In the genomic region with DNA sequence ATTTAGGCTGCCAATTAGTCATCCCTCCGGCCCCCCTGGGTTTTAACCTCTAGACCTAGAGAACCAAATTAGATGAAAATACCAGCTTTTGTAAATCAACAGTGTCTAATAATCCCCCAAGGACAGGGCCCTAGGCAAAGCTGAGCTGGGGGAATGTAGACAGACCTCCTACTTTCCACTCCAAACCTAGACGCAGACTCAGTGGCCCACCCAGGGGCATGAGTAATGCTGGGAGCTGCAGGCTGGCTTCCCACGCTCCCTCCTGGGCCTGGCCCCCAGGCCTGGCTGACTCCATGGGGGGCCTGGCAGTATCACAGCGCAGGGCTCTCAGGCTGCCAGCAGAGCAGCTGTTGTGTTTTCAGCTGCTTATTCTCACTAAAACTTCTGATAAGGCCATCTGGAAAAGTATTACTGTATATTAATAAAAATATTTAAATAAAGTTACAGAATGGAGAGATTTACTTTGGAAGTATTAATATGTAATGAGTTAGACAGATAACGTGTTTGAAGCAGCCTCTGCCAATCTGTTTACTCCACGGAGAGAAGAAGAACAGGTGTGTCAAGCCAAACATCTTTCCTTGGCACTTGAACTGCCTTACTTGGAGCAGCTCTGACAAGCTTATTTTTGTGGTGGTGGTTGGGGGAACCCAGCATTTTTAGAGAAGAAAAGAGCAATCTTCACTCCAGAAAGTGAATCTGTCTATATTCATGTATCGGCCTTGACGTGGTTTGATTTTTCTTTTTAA, we compare ENCODE assay signal across 1 cellular context.
TF ChIP-seq lines count a peak whose summit lies in the region.

No MANE protein-coding gene starts in this region.

TF ChIP-seq in HepG2, 621 proteins besides CTCF, POLR2A, EP300 and RAD21 (continued from another document):
- TF ChIP-seq, protein P1, sequence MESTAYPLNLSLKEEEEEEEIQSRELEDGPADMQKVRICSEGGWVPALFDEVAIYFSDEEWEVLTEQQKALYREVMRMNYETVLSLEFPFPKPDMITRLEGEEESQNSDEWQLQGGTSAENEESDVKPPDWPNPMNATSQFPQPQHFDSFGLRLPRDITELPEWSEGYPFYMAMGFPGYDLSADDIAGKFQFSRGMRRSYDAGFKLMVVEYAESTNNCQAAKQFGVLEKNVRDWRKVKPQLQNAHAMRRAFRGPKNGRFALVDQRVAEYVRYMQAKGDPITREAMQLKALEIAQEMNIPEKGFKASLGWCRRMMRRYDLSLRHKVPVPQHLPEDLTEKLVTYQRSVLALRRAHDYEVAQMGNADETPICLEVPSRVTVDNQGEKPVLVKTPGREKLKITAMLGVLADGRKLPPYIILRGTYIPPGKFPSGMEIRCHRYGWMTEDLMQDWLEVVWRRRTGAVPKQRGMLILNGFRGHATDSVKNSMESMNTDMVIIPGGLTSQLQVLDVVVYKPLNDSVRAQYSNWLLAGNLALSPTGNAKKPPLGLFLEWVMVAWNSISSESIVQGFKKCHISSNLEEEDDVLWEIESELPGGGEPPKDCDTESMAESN (CRISPR knock-in tag; conservative IDR thresholded peaks at IDR 0.05), result no peak
- TF ChIP-seq, protein P2, sequence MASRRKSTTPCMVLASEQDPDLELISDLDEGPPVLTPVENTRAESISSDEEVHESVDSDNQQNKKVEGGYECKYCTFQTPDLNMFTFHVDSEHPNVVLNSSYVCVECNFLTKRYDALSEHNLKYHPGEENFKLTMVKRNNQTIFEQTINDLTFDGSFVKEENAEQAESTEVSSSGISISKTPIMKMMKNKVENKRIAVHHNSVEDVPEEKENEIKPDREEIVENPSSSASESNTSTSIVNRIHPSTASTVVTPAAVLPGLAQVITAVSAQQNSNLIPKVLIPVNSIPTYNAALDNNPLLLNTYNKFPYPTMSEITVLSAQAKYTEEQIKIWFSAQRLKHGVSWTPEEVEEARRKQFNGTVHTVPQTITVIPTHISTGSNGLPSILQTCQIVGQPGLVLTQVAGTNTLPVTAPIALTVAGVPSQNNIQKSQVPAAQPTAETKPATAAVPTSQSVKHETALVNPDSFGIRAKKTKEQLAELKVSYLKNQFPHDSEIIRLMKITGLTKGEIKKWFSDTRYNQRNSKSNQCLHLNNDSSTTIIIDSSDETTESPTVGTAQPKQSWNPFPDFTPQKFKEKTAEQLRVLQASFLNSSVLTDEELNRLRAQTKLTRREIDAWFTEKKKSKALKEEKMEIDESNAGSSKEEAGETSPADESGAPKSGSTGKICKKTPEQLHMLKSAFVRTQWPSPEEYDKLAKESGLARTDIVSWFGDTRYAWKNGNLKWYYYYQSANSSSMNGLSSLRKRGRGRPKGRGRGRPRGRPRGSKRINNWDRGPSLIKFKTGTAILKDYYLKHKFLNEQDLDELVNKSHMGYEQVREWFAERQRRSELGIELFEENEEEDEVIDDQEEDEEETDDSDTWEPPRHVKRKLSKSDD (CRISPR knock-in tag; IDR thresholded peaks at IDR 0.05; ENCODE audit: low read depth), result no peak
- TF ChIP-seq MEF2D (CRISPR knock-in tag; IDR thresholded peaks at IDR 0.05) (no peak), ZNF703 (CRISPR knock-in tag; IDR thresholded peaks at IDR 0.05; ENCODE audit: borderline replicate concordance) (no peak), ZSCAN22 (CRISPR knock-in tag; IDR thresholded peaks at IDR 0.05) (no peak), CCDC6 (CRISPR knock-in tag; IDR thresholded peaks at IDR 0.05) (no peak)
